Comparison of ENCODE assay signal across 21 cellular contexts in the genomic region with DNA sequence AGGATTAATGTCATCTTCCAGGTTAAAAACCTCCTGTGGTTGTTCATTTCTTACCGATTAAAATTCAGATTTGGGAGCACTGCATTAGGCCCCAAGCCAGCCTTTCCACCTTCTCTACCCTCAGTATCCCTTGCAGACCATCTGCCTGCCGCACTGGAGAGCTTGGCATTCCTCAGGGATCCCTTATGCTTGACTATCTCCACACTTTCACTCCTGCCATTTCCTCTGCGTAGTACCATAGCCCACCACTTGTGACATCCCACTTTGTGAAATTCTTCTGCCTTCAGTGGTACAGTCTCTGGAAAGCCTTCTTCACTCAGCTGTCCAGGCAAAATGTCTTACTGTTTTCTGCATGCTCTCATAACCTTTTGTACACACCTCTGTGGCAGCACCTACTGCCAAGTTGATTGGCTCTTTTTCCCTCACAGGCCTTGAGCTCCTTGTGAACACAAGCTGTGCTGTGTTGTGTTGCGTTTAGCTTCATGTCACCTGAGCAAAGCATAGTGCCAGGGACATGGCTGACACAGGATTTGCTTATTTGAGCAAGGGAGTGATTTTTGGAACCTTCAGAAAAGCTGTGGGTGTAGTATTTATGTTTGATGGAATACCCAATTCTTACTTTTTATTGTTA.
"Had no signal": no experiment of that assay in that cellular context is flagged by ENCODE, and none has a peak within 500 bp of the region (broad histone marks: within the 10 kb centered on the region; RNA-seq: fewer than 3 reads in every experiment).

No MANE protein-coding gene starts in this region.

- H3K27ac ChIP-seq: colonic mucosa, epithelial cell of prostate, gastroesophageal sphincter, pancreas had no signal

- H3K4me1 Mint-ChIP-seq: activated B cell treated with CpG ODN at 0.5 μM for 24 hours; activated naive CD4-positive, alpha-beta T cell treated with anti-CD3 and anti-CD28 coated beads, Interleukin-2, amount 50 U/mL, for 24 hours had no signal

- H3K9me3 Mint-ChIP-seq: activated B cell treated with CpG ODN at 0.5 μM for 24 hours; activated naive CD4-positive, alpha-beta T cell treated with anti-CD3 and anti-CD28 coated beads, Interleukin-2, amount 50 U/mL, for 24 hours; brain; nephron had no signal

- H3K9me3 ChIP-seq: colonic mucosa, gastroesophageal sphincter, pancreas had no signal

- H3K27ac Mint-ChIP-seq: activated B cell treated with CpG ODN at 0.5 μM for 24 hours; activated naive CD4-positive, alpha-beta T cell treated with anti-CD3 and anti-CD28 coated beads, Interleukin-2, amount 50 U/mL, for 24 hours; brain; nephron had no signal

- H3K4me1 ChIP-seq: colonic mucosa, gastroesophageal sphincter, pancreas had no signal

- ATAC-seq: gastroesophageal sphincter; left cardiac atrium; right cardiac atrium; stimulated activated naive CD8-positive, alpha-beta T cell treated with anti-CD3 and anti-CD28 coated beads, Interleukin-15, Interleukin-2, amounts not matched to agents 100 U/mL and 50 U/mL, for 24 hours had no signal

- DNase-seq: activated B cell treated with CpG ODN at 0.5 μM for 24 hours; activated CD4-positive, alpha-beta T cell treated with anti-CD3 and anti-CD28 coated beads for 4 hours; activated CD4-positive, alpha-beta T cell treated with anti-CD3 and anti-CD28 coated beads, Interleukin-2, amount 50 U/mL, for 48 hours; activated CD8-positive, alpha-beta memory T cell treated with anti-CD3 and anti-CD28 coated beads, Interleukin-2, amount 50 U/mL, for 48 hours; activated effector memory CD4-positive, alpha-beta T cell treated with Interleukin-2 at 50 U/mL for 16 hours; activated T-cell treated with anti-CD3 and anti-CD28 coated beads, Interleukin-2, amount 50 U/mL, for 48 hours; anterior cingulate cortex; colonic mucosa; head of caudate nucleus; islet precursor cell; left cardiac atrium; right cardiac atrium; stimulated activated CD4-positive, alpha-beta T cell treated with anti-CD3 and anti-CD28 coated beads, Interleukin-4, amount 100 ng/mL, for 24 hours; stimulated activated naive CD8-positive, alpha-beta T cell treated with anti-CD3 and anti-CD28 coated beads, Interleukin-15, Interleukin-2, amounts not matched to agents 100 U/mL and 50 U/mL, for 24 hours; T1000 had no signal

- H3K27me3 ChIP-seq: colonic mucosa, gastroesophageal sphincter, pancreas had no signal

- H3K4me3 Mint-ChIP-seq: activated B cell treated with CpG ODN at 0.5 μM for 24 hours; activated naive CD4-positive, alpha-beta T cell treated with anti-CD3 and anti-CD28 coated beads, Interleukin-2, amount 50 U/mL, for 24 hours; brain; nephron had no signal

- H3K36me3 ChIP-seq: colonic mucosa, gastroesophageal sphincter, pancreas had no signal

- H3K4me3 ChIP-seq: colonic mucosa, gastroesophageal sphincter, pancreas had no signal
